21 cellular contexts compared by ENCODE assay signal in genomic region chr14:97841762-97842161, GRCh38.
DNase-seq lines count a peak whose midpoint lies in the region; ATAC-seq and TF ChIP-seq lines count a peak whose summit lies in the region.
"Had no signal": no experiment of that assay in that cellular context is flagged by ENCODE, and none has a peak within 500 bp of the region (broad histone marks: within the 10 kb centered on the region; RNA-seq: fewer than 3 reads in every experiment).

No MANE protein-coding gene starts in this region.

- H4K8ac ChIP-seq in H9 (replicated peaks; ENCODE audit: insufficient read length, low read depth, low read length) = no peak overlapping the region

- no peak for DNase-seq in stimulated activated naive CD8-positive, alpha-beta T cell treated with anti-CD3 and anti-CD28 coated beads, Interleukin-15, amount 100 ng/mL, for 72 hours
- DNase-seq in stimulated activated naive CD8-positive, alpha-beta T cell treated with anti-CD3 and anti-CD28 coated beads, Interleukin-15, Interleukin-2, amounts not matched to agents 100 U/mL and 50 U/mL, for 24 hours = no peak
- DNase-seq in H9 (no peak), progenitor cell of endocrine pancreas (ENCODE audit: low spot score, unreplicated experiment) (no peak), SHP77 treated with DMSO at 0.1 percent for 48 hours (lab: John Stamatoyannopoulos, UW) (no peak)
- DNase-seq: 8988T; ACHN; BE2C; C1 segment of cervical spinal cord; CD4-positive, alpha-beta memory T cell; CD4-positive, CD25-positive, alpha-beta regulatory T cell; CD8-positive, alpha-beta memory T cell; COR-L47; DMS 273 treated with DMSO at 0.1 percent for 48 hours; DMS153; DMS53; DMS79; GF-D8 had no signal

- no peaks in the 10 kb centered on the region for H3K27me3 Mint-ChIP-seq in stimulated activated naive CD8-positive, alpha-beta T cell treated with anti-CD3 and anti-CD28 coated beads, Interleukin-15, amount 100 ng/mL, for 72 hours
- H3K27me3 Mint-ChIP-seq in H9 (ENCODE audit: low read depth) = no peaks in the 10 kb centered on the region
- peaks cover 36% of the 10 kb centered on the region for H3K27me3 Mint-ChIP-seq in progenitor cell of endocrine pancreas

- no CpG with 5 or more reads among the region's 5 CpGs for WGBS in H9 (ENCODE audit: extremely low coverage, insufficient read length, low lambda C conversion rate)

- H3K56ac ChIP-seq in H9 (ENCODE audit: insufficient read length, low read depth, low read length) = no peak overlapping the region

- H4K20me1 ChIP-seq in H9 (ENCODE audit: control insufficient read depth, insufficient read depth, insufficient read length) = no peaks in the 10 kb centered on the region
- H4K20me1 ChIP-seq: BLaER1 had no signal

- peak overlapping the region in 1 of 2 donors; percentile 19 for H3K27ac Mint-ChIP-seq in stimulated activated naive CD8-positive, alpha-beta T cell treated with anti-CD3 and anti-CD28 coated beads, Interleukin-15, amount 100 ng/mL, for 72 hours
- H3K27ac Mint-ChIP-seq in H9 (no peak overlapping the region), progenitor cell of endocrine pancreas (peak overlapping the region; percentile 53)
- H3K27ac Mint-ChIP-seq: CD14-positive monocyte; CD4-positive, CD25-positive, alpha-beta regulatory T cell had no signal

- no peak overlapping the region for H4K5ac ChIP-seq in H9 (ENCODE audit: insufficient read length, low read depth, low read length)

- no peak overlapping the region for H2BK12ac ChIP-seq in H9 (ENCODE audit: insufficient read length, low read depth, low read length)

- ATAC-seq in stimulated activated naive CD8-positive, alpha-beta T cell treated with anti-CD3 and anti-CD28 coated beads, Interleukin-15, amount 100 ng/mL, for 72 hours = peak; percentile 50
- ATAC-seq in stimulated activated naive CD8-positive, alpha-beta T cell treated with anti-CD3 and anti-CD28 coated beads, Interleukin-15, Interleukin-2, amounts not matched to agents 100 U/mL and 50 U/mL, for 24 hours = no peak
- no peak for ATAC-seq in GM18511 (IDR thresholded peaks at IDR 0.05; ENCODE audit: unreplicated experiment)

- no peaks in the 10 kb centered on the region for H3K9me3 ChIP-seq in H9 (ENCODE audit: control insufficient read depth, low read depth, low read length)
- H3K9me3 ChIP-seq: BE2C, BLaER1 had no signal

- no peak overlapping the region for H3K4me2 ChIP-seq in H9 (ENCODE audit: insufficient read depth, insufficient read length, low read length)
- H3K4me2 ChIP-seq: BLaER1 had no signal

- no peak overlapping the region for H3K4me3 Mint-ChIP-seq in stimulated activated naive CD8-positive, alpha-beta T cell treated with anti-CD3 and anti-CD28 coated beads, Interleukin-15, amount 100 ng/mL, for 72 hours
- H3K4me3 Mint-ChIP-seq in H9 = no peak overlapping the region
- no peak overlapping the region for H3K4me3 Mint-ChIP-seq in progenitor cell of endocrine pancreas (ENCODE audit: low read depth)
- H3K4me3 Mint-ChIP-seq: CD14-positive monocyte; CD4-positive, CD25-positive, alpha-beta regulatory T cell; CD8-positive, alpha-beta memory T cell had no signal

- no peak overlapping the region for H3K18ac ChIP-seq in H9 (ENCODE audit: insufficient read length, low read depth, low read length)

- no peak overlapping the region for H2BK120ac ChIP-seq in H9 (ENCODE audit: low read depth, low read length, poor library complexity, severe bottlenecking)

- H3K9ac ChIP-seq in H9 (ENCODE audit: extremely low read depth, insufficient read length, low read length) = no peak overlapping the region
- H3K9ac ChIP-seq: BLaER1 had no signal

- H3K23ac ChIP-seq in H9 (ENCODE audit: insufficient read length, low read depth, low read length) = no peak overlapping the region

- H3K4ac ChIP-seq in H9 (ENCODE audit: low read depth, low read length) = no peak overlapping the region

- H2BK15ac ChIP-seq in H9 (ENCODE audit: low read depth, low read length) = no peak overlapping the region

- no peaks in the 10 kb centered on the region for H3K4me1 ChIP-seq in H9 (ENCODE audit: insufficient read depth, low read length)
- H3K4me1 ChIP-seq: BE2C, BLaER1 had no signal

- H3K4me1 Mint-ChIP-seq in stimulated activated naive CD8-positive, alpha-beta T cell treated with anti-CD3 and anti-CD28 coated beads, Interleukin-15, amount 100 ng/mL, for 72 hours = peaks cover 9% of the 10 kb centered on the region
- H3K4me1 Mint-ChIP-seq in H9 (peaks cover 6% of the 10 kb centered on the region in 2 experiments), progenitor cell of endocrine pancreas (ENCODE audit: low read depth) (no peaks in the 10 kb centered on the region)
- H3K4me1 Mint-ChIP-seq: CD14-positive monocyte had no signal

- H3K27ac ChIP-seq in H9 (ENCODE audit: insufficient read length, low read depth, low read length) = no peak overlapping the region
- H3K27ac ChIP-seq: BLaER1 had no signal

- TF ChIP-seq CTCF in H9 (conservative IDR thresholded peaks at IDR 0.05) (no peak), progenitor cell of endocrine pancreas (IDR thresholded peaks at IDR 0.05; ENCODE audit: unreplicated experiment) (no peak)

- no peak overlapping the region for H3T11ph ChIP-seq in H9 (ENCODE audit: low read length)

- H3K79me1 ChIP-seq in H9 (ENCODE audit: insufficient read depth, low read depth, low read length, poor library complexity, severe bottlenecking) = no peaks in the 10 kb centered on the region

- no peak overlapping the region for H2BK5ac ChIP-seq in H9 (ENCODE audit: insufficient read length, low read length)

- H3K27me3 ChIP-seq in H9 (ENCODE audit: insufficient read depth, low read length) = no peaks in the 10 kb centered on the region
- H3K27me3 ChIP-seq: BE2C, BLaER1 had no signal

- peak overlapping the region; percentile 28 for H2AK5ac ChIP-seq in H9 (ENCODE audit: insufficient read length, low read length)

- H3K23me2 ChIP-seq in H9 (ENCODE audit: insufficient read length, low read depth, low read length, poor library complexity, severe bottlenecking) = no peaks in the 10 kb centered on the region

- no peak overlapping the region for H2BK20ac ChIP-seq in H9 (ENCODE audit: low read depth, low read length, poor library complexity, severe bottlenecking)

- no peak overlapping the region for H4K91ac ChIP-seq in H9 (ENCODE audit: insufficient read length, low read depth, low read length)

- H3K9me3 Mint-ChIP-seq in stimulated activated naive CD8-positive, alpha-beta T cell treated with anti-CD3 and anti-CD28 coated beads, Interleukin-15, amount 100 ng/mL, for 72 hours = no peaks in the 10 kb centered on the region
- H3K9me3 Mint-ChIP-seq in H9 (no peaks in the 10 kb centered on the region), progenitor cell of endocrine pancreas (ENCODE audit: low read depth) (no peaks in the 10 kb centered on the region)
- H3K9me3 Mint-ChIP-seq: CD4-positive, alpha-beta memory T cell had no signal

- H3K79me2 ChIP-seq in H9 (ENCODE audit: insufficient read depth, low read length) = no peaks in the 10 kb centered on the region

- H2AFZ ChIP-seq in H9 (ENCODE audit: low read length) = no peak overlapping the region

- no peaks in the 10 kb centered on the region; a peak in 1 of 7 replicates for H3K36me3 Mint-ChIP-seq in H9 (ENCODE audit: insufficient read depth in 1 of 3, low read depth in 3 of 3)
- H3K36me3 Mint-ChIP-seq in progenitor cell of endocrine pancreas (ENCODE audit: insufficient read depth) = no peaks in the 10 kb centered on the region
- H3K36me3 Mint-ChIP-seq: CD14-positive monocyte; CD4-positive, alpha-beta memory T cell; CD4-positive, CD25-positive, alpha-beta regulatory T cell had no signal

- H3K14ac ChIP-seq in H9 (ENCODE audit: insufficient read depth, low read length) = no peak overlapping the region
